In genomic region chr11:79406376-79406775, GRCh38 we compare ENCODE assay signal across 12 cellular contexts. TPM values are rescaled to one million over a fixed set of nuclear protein-coding genes. Genes with fewer than 3 reads are reported as not detected.
DNase-seq lines count a peak whose midpoint lies in the region; ATAC-seq, FAIRE-seq and TF ChIP-seq lines count a peak whose summit lies in the region.
"Had no signal": no experiment of that assay in that cellular context is flagged by ENCODE, and none has a peak within 500 bp of the region (broad histone marks: within the 10 kb centered on the region; RNA-seq: fewer than 3 reads in every experiment).

No MANE protein-coding gene starts in this region.

- no peak overlapping the region for H3K4me3 Mint-ChIP-seq in activated CD4-positive, alpha-beta T cell treated with anti-CD3 and anti-CD28 coated beads, Interleukin-2, amount 10 ng/mL, durations not matched to agents 24 days and 14 days
- H3K4me3 Mint-ChIP-seq: CD8-positive, alpha-beta memory T cell had no signal

- H4K20me1 ChIP-seq in OCI-LY3 (ENCODE audit: insufficient read depth, low read length): peaks cover 21% of the 10 kb centered on the region; the same call in 1 of the 2 replicates
- no peaks in the 10 kb centered on the region for H4K20me1 ChIP-seq in HepG2 (ENCODE audit: insufficient read depth, low read length)

- H3K36me3 Mint-ChIP-seq in activated CD4-positive, alpha-beta T cell treated with anti-CD3 and anti-CD28 coated beads, Interleukin-2, amount 10 ng/mL, durations not matched to agents 24 days and 14 days (ENCODE audit: low read depth): no peaks in the 10 kb centered on the region
- H3K36me3 Mint-ChIP-seq: CD8-positive, alpha-beta memory T cell had no signal

- POLR2A ChIA-PET in HepG2 (lab: Yijun Ruan, JAX): no interaction called here

- H3K9me3 ChIP-seq in OCI-LY3 (ENCODE audit: insufficient read depth, low read length) (no peaks in the 10 kb centered on the region), HepG2 (ENCODE audit: low read length) (no peaks in the 10 kb centered on the region)

- no TSS peak for BruUV-seq in HepG2 (replicated peaks; lab: Mats Ljungman, UMichigan)

- TF ChIP-seq RAD21 in HepG2 (CRISPR knock-in tag; IDR thresholded peaks at IDR 0.05): no peak

- no peaks in the 10 kb centered on the region for H3K27me3 Mint-ChIP-seq in activated CD4-positive, alpha-beta T cell treated with anti-CD3 and anti-CD28 coated beads, Interleukin-2, amount 10 ng/mL, durations not matched to agents 24 days and 14 days

- TF ChIP-seq CTCF in OCI-LY3 (IDR thresholded peaks at IDR 0.05; ENCODE audit: low read depth, low read length) (no peak), HepG2 (CRISPR knock-in tag; IDR thresholded peaks at IDR 0.05) (no peak)

- H3K9ac ChIP-seq in OCI-LY3 (ENCODE audit: low read length) (peak overlapping the region; percentile 33), HepG2 (ENCODE audit: insufficient read depth, low read depth, low read length) (no peak overlapping the region)

- no peak overlapping the region for H2AFZ ChIP-seq in OCI-LY3 (ENCODE audit: low read depth, low read length)
- no peak overlapping the region for H2AFZ ChIP-seq in HepG2 (ENCODE audit: low read length)

- TF ChIP-seq EP300 in HepG2 (IDR thresholded peaks at IDR 0.05; ENCODE audit: low read depth in 2 of 2, low read length in 2 of 2): no peak
- TF ChIP-seq EP300 in HepG2 (CRISPR knock-in tag; IDR thresholded peaks at IDR 0.05; ENCODE audit: borderline replicate concordance): no peak

- H3K4me2 ChIP-seq in OCI-LY3 (ENCODE audit: low read length): peak overlapping the region; percentile 66
- no peak overlapping the region for H3K4me2 ChIP-seq in HepG2 (ENCODE audit: low read depth, low read length)

- H3K36me3 ChIP-seq in OCI-LY3 (replicated peaks; ENCODE audit: low read depth, low read length) (peaks cover 5% of the 10 kb centered on the region), HepG2 (replicated peaks in 1 of 2; ENCODE audit: control insufficient read depth in 1 of 2, insufficient read depth in 2 of 2, low read length in 2 of 2) (no peaks in the 10 kb centered on the region)

- peak overlapping the region; percentile 47 for H3K4me3 ChIP-seq in OCI-LY3 (ENCODE audit: low read length)
- no peak overlapping the region for H3K4me3 ChIP-seq in HepG2 (replicated peaks in 1 of 3; ENCODE audit: insufficient read depth in 1 of 3, low read depth in 2 of 3, low read length in 3 of 3)

- no peak for DNase-seq in activated CD4-positive, alpha-beta T cell treated with anti-CD3 and anti-CD28 coated beads, Interleukin-2, amount 10 ng/mL, durations not matched to agents 24 days and 14 days
- no peak for DNase-seq in HepG2 (ENCODE audit: low spot score)
- DNase-seq in T-helper 9 cell: no peak
- no peak for DNase-seq in activated CD4-positive, alpha-beta T cell treated with anti-CD3 and anti-CD28 coated beads for 1 hour
- DNase-seq: CD8-positive, alpha-beta memory T cell; NCI-H1694 had no signal

- no peaks in the 10 kb centered on the region for H3K4me1 Mint-ChIP-seq in activated CD4-positive, alpha-beta T cell treated with anti-CD3 and anti-CD28 coated beads, Interleukin-2, amount 10 ng/mL, durations not matched to agents 24 days and 14 days
- H3K4me1 Mint-ChIP-seq: CD8-positive, alpha-beta memory T cell had no signal

- H3K79me2 ChIP-seq in OCI-LY3 (ENCODE audit: low read length) (peaks cover 84% of the 10 kb centered on the region), HepG2 (ENCODE audit: insufficient read depth, low read length) (no peaks in the 10 kb centered on the region)

- H3K27ac ChIP-seq in OCI-LY3 (ENCODE audit: low read length): peak overlapping the region; percentile 57
- H3K27ac ChIP-seq in HepG2 (ENCODE audit: extremely low read length, insufficient read depth, low read length): no peak overlapping the region

- H3K9me3 Mint-ChIP-seq in activated CD4-positive, alpha-beta T cell treated with anti-CD3 and anti-CD28 coated beads, Interleukin-2, amount 10 ng/mL, durations not matched to agents 24 days and 14 days: peaks cover 4% of the 10 kb centered on the region

- peak; percentile 89 for ATAC-seq in GM18499 (IDR thresholded peaks at IDR 0.05; ENCODE audit: insufficient read depth, unreplicated experiment)
- ATAC-seq in GM21390 (IDR thresholded peaks at IDR 0.05; ENCODE audit: unreplicated experiment): peak; percentile 95
- ATAC-seq in HG03103 (IDR thresholded peaks at IDR 0.05; ENCODE audit: low read depth, unreplicated experiment): peak; percentile 90
- ATAC-seq in HepG2: no peak
- ATAC-seq: SK-N-SH treated with all-trans-retinoic acid at 6 μM for 48 hours had no signal

- no peak for TF ChIP-seq POLR2A in HepG2 (IDR thresholded peaks at IDR 0.05; ENCODE audit: insufficient read depth in 1 of 2, low read depth in 2 of 2, low read length in 2 of 2)

- in situ Hi-C loops in HepG2 (cut with HindIII; ENCODE audit: extremely low pct_ligation_motif_present, low pct_unique_long_range_greater_than_20kb): no loop called here

- no peak overlapping the region for H3K27ac Mint-ChIP-seq in activated CD4-positive, alpha-beta T cell treated with anti-CD3 and anti-CD28 coated beads, Interleukin-2, amount 10 ng/mL, durations not matched to agents 24 days and 14 days
- H3K27ac Mint-ChIP-seq: CD8-positive, alpha-beta memory T cell had no signal

- no peak for FAIRE-seq in HepG2 (lab: Jason Lieb, UNC)
- FAIRE-seq: colon had no signal

- intact Hi-C loops in activated CD4-positive, alpha-beta T cell treated with anti-CD3 and anti-CD28 coated beads, Interleukin-2, amount 10 ng/mL, durations not matched to agents 24 days and 14 days (cut with micrococcal nuclease): no loop called here
- intact Hi-C loops in HepG2 (cut with micrococcal nuclease; ENCODE audit: unreplicated experiment): loop anchor here (10.0 kb wide), 1 partner anchor 748 kb away; no protein-coding TSS in a partner anchor

- no peaks in the 10 kb centered on the region for H3K27me3 ChIP-seq in OCI-LY3 (ENCODE audit: low read depth, low read length)
- H3K27me3 ChIP-seq in HepG2 (ENCODE audit: control insufficient read depth in 1 of 2, insufficient read depth in 2 of 2, low read length in 2 of 2): no peaks in the 10 kb centered on the region

- WGBS in HepG2 (ENCODE audit: low lambda C conversion rate): 0% methylated on average over 5 of the region's 5 CpGs

- peaks cover 57% of the 10 kb centered on the region for H3K4me1 ChIP-seq in OCI-LY3 (ENCODE audit: low read length)
- H3K4me1 ChIP-seq in HepG2 (ENCODE audit: insufficient read depth, low read length): no peaks in the 10 kb centered on the region

- CTCF ChIA-PET in HepG2 (lab: Yijun Ruan, JAX; ENCODE audit: low intra/inter-chr PET ratio, low total read pairs): no interaction called here

TF ChIP-seq in HepG2, 621 proteins besides CTCF, POLR2A, EP300 and RAD21:
- no peak for TF ChIP-seq PRDM4 (CRISPR knock-in tag; IDR thresholded peaks at IDR 0.05; ENCODE audit: borderline replicate concordance)
- TF ChIP-seq ZNF790 (CRISPR knock-in tag; IDR thresholded peaks at IDR 0.05; ENCODE audit: borderline replicate concordance): no peak
- no peak for TF ChIP-seq ZNF766 (CRISPR knock-in tag; IDR thresholded peaks at IDR 0.05; ENCODE audit: borderline replicate concordance)
- no peak for TF ChIP-seq AGO1 (IDR thresholded peaks at IDR 0.05; ENCODE audit: low read depth, low read length, poor library complexity, severe bottlenecking)

RNA-seq across cellular contexts. Expression of gene TENM4, which starts 34.5 kb away (rescaled TPM):
- total RNA-seq in activated CD4-positive, alpha-beta T cell treated with anti-CD3 and anti-CD28 coated beads, Interleukin-2, amount 10 ng/mL, durations not matched to agents 24 days and 14 days: not detected in 2 replicates
- not detected in 2 replicates for total RNA-seq in HepG2 (2016; rRNA removed; fragmentation: Illumina TruSeq; extraction: Trizol)
- total RNA-seq in HepG2 (2016; cell fraction: cytosol; rRNA removed; fragmentation: Illumina TruSeq; extraction: Trizol; ENCODE audit: low read depth): not detected in 2 replicates
- not detected in 2 replicates for total RNA-seq in HepG2 (2016; cell fraction: insoluble cytoplasmic fraction; rRNA removed; fragmentation: Illumina TruSeq; extraction: Trizol)
- total RNA-seq in HepG2 (2016; cell fraction: membrane; rRNA removed; fragmentation: Illumina TruSeq; extraction: Trizol): not detected in 2 replicates
- not detected in 2 replicates for total RNA-seq in HepG2 (2016; cell fraction: nucleus; rRNA removed; fragmentation: Illumina TruSeq; extraction: Trizol)
- polyA plus RNA-seq in HepG2 (2011; rRNA removed): under 0.01 TPM in 1 of 2 replicates, not detected in the other
- polyA plus RNA-seq in HepG2 (2011; cell fraction: cytosol; rRNA removed): not detected in 2 replicates
- not detected in 2 replicates for polyA plus RNA-seq in HepG2 (2011; cell fraction: nucleus; rRNA removed)
- polyA plus RNA-seq in HepG2 (2012): not detected in 2 replicates
- polyA plus RNA-seq in HepG2 (2016; cell fraction: cytosol; fragmentation: Illumina TruSeq; extraction: Trizol; ENCODE audit: low read depth): not detected in 2 replicates
- polyA plus RNA-seq in HepG2 (2016; cell fraction: insoluble cytoplasmic fraction; fragmentation: Illumina TruSeq; extraction: Trizol; ENCODE audit: low read depth): not detected in 2 replicates
- not detected in 2 replicates for polyA plus RNA-seq in HepG2 (2016; cell fraction: membrane; fragmentation: Illumina TruSeq; extraction: Trizol; ENCODE audit: low read depth)
- polyA plus RNA-seq in HepG2 (2016; cell fraction: nucleus; fragmentation: Illumina TruSeq; extraction: Trizol; ENCODE audit: insufficient read depth, low read depth): not detected in 2 replicates
- polyA minus RNA-seq in HepG2 (2011; rRNA and poly(A)+ RNA removed; ENCODE audit: low replicate concordance): 0.07 TPM in 1 of 2 replicates, not detected in the other
- polyA minus RNA-seq in HepG2 (2011; cell fraction: cytosol; rRNA and poly(A)+ RNA removed): not detected in 2 replicates
- polyA minus RNA-seq in HepG2 (2011; cell fraction: nucleus; rRNA and poly(A)+ RNA removed): not detected in 2 replicates
- total RNA-seq: CD8-positive, alpha-beta memory T cell had no signal
- polyA plus RNA-seq: CD8-positive, alpha-beta memory T cell had no signal
